In genomic region chr20:46255440-46256104, GRCh38 we compare ENCODE assay signal across 9 cellular contexts. TPM values are rescaled to one million over a fixed set of nuclear protein-coding genes. Genes with fewer than 3 reads are reported as not detected.
DNase-seq lines count a peak whose midpoint lies in the region; ATAC-seq and TF ChIP-seq lines count a peak whose summit lies in the region.
"Had no signal": no experiment of that assay in that cellular context is flagged by ENCODE, and none has a peak within 500 bp of the region (broad histone marks: within the 10 kb centered on the region; RNA-seq: fewer than 3 reads in every experiment).

No MANE protein-coding gene starts in this region.

- no peak overlapping the region for H3K27ac Mint-ChIP-seq in osteocyte (ENCODE audit: unreplicated experiment)

- no peak for TF ChIP-seq CTCF in osteocyte (IDR thresholded peaks at IDR 0.05)
- TF ChIP-seq CTCF in gastroesophageal sphincter (IDR thresholded peaks at IDR 0.05) = no peak

- TF ChIP-seq EP300 in gastroesophageal sphincter (IDR thresholded peaks at IDR 0.05) = no peak

- H3K36me3 Mint-ChIP-seq in osteocyte (ENCODE audit: unreplicated experiment) = no peaks in the 10 kb centered on the region

- no peak for TF ChIP-seq POLR2A in gastroesophageal sphincter (IDR thresholded peaks at IDR 0.05)

- no peaks in the 10 kb centered on the region for H3K9me3 ChIP-seq in gastroesophageal sphincter
- H3K9me3 ChIP-seq: neutrophil had no signal

- peaks cover 0 to 12% (median 0%) of the 10 kb centered on the region in 3 donors for H3K4me1 ChIP-seq in gastroesophageal sphincter

- no peaks in the 10 kb centered on the region for H3K4me1 Mint-ChIP-seq in osteocyte (ENCODE audit: unreplicated experiment)

- no peak for ATAC-seq in GM21717 (IDR thresholded peaks at IDR 0.05; ENCODE audit: unreplicated experiment)
- ATAC-seq in gastroesophageal sphincter = no peak

- DNase-seq in HT-29 (ENCODE audit: low spot score) (peak; percentile 100), NCI-H446 treated with DMSO at 0.1 percent for 48 hours (lab: John Stamatoyannopoulos, UW) (peak; percentile 16), dermis microvascular lymphatic vessel endothelial cell (ENCODE audit: low read depth in 2 of 2) (peak; percentile 72 to 83), posterior vena cava (ENCODE audit: low spot score) (peak; percentile 90), osteocyte (ENCODE audit: extremely low spot score, unreplicated experiment) (no peak)
- DNase-seq in stimulated activated naive CD4-positive, alpha-beta T cell (lab: John Stamatoyannopoulos, UW) = no peak

- intact Hi-C loops in posterior vena cava (cut with DNase I) = no loop called here

- no peak overlapping the region for H3K4me3 ChIP-seq in gastroesophageal sphincter

- H3K27ac ChIP-seq in gastroesophageal sphincter = no peak overlapping the region
- H3K27ac ChIP-seq: neutrophil had no signal

- peaks cover 32% of the 10 kb centered on the region for H3K27me3 Mint-ChIP-seq in osteocyte (ENCODE audit: unreplicated experiment)

- WGBS in gastroesophageal sphincter (ENCODE audit: low coverage in 1 of 2), 2 donors = 38 to 49% methylated on average over 4 to 6 of the region's 8 CpGs

- H3K9me3 Mint-ChIP-seq in osteocyte (ENCODE audit: unreplicated experiment) = no peaks in the 10 kb centered on the region

- H3K36me3 ChIP-seq in gastroesophageal sphincter = no peaks in the 10 kb centered on the region
- H3K36me3 ChIP-seq: neutrophil had no signal

- H3K27me3 ChIP-seq in gastroesophageal sphincter = peaks cover 97% of the 10 kb centered on the region

- no peak overlapping the region for H3K4me3 Mint-ChIP-seq in osteocyte (ENCODE audit: unreplicated experiment)

RNA-seq across cellular contexts. Expression of gene CDH22, which starts 52.7 kb away (rescaled TPM):
- total RNA-seq in HT-29 (2014; rRNA removed; shearing (Covaris generic)) = not detected in 2 replicates
- total RNA-seq in dermis microvascular lymphatic vessel endothelial cell (under 0.01 and 0.13 TPM in 2 replicates), posterior vena cava (under 1 TPM; 0.28 to 0.29 TPM), osteocyte (not detected in 2 replicates), gastroesophageal sphincter (under 1 TPM in 1 of 4 donors, not detected in 3; 0.15 TPM)

Comparison
In these comparisons a context has a peak if more than half of its experiments do, and no peak if none do; other contexts are left out.
1. DNase-seq: peak in HT-29 (single experiment), NCI-H446 treated with DMSO at 0.1 percent for 48 hours (single experiment), dermis microvascular lymphatic vessel endothelial cell (2 of 2) and posterior vena cava (single experiment); none in osteocyte (single experiment) and stimulated activated naive CD4-positive, alpha-beta T cell (0 of 6).